Comparison of ENCODE assay signal across 27 cellular contexts in the genomic region with DNA sequence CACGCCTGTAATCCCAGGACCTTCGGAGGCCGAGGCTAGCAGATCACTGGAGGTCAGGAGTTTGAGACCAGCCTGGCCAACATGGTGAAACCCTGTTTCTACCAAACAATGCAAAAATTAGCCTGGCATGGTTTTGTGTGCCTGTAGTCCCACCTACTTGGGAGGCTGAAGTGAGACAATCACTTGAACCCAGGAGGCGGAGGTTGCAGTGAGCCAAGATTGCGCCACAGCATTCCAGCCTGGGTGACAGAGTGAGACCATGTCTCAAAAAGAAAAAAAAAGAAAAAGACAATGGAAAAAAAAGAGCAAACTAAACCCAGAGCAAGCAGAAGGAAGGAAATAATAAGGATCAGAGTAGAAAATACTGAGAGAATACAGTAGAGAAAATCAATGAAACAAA. TPM values are rescaled to one million over a fixed set of nuclear protein-coding genes. Genes with fewer than 3 reads are reported as not detected.
DNase-seq lines count a peak whose midpoint lies in the region; ATAC-seq, FAIRE-seq and TF ChIP-seq lines count a peak whose summit lies in the region.
"Had no signal": no experiment of that assay in that cellular context is flagged by ENCODE, and none has a peak within 500 bp of the region (broad histone marks: within the 10 kb centered on the region; RNA-seq: fewer than 3 reads in every experiment).

No MANE protein-coding gene starts in this region.

- CTCF ChIA-PET in A549 (lab: Yijun Ruan, JAX): interaction anchor here (1.5 kb wide), 1 partner anchor 119 kb away, joined by 3 read pairs; no protein-coding TSS in a partner anchor

- peaks cover 5% of the 10 kb centered on the region for H3K36me3 Mint-ChIP-seq in chondrocyte (ENCODE audit: low read depth)
- H3K36me3 Mint-ChIP-seq in mesothelial cell of epicardium: peaks cover 13% of the 10 kb centered on the region

- peaks cover 5% of the 10 kb centered on the region; the same call in 1 of the 2 replicates for H3K9me2 ChIP-seq in GM23248 (ENCODE audit: insufficient read depth)

- no peak for FAIRE-seq in A549 (lab: Jason Lieb, UNC)
- FAIRE-seq in GM19239 (lab: Jason Lieb, UNC): no peak
- FAIRE-seq in GM12891 (lab: Jason Lieb, UNC): no peak
- FAIRE-seq: GM12892, RCC 7860 had no signal

- no peaks in the 10 kb centered on the region for H3K27me3 Mint-ChIP-seq in chondrocyte (ENCODE audit: low read depth)
- H3K27me3 Mint-ChIP-seq in mesothelial cell of epicardium (ENCODE audit: low read depth): no peaks in the 10 kb centered on the region
- H3K27me3 Mint-ChIP-seq: activated CD4-positive, alpha-beta memory T cell treated with anti-CD3 and anti-CD28 coated beads for 36 hours; CD8-positive, alpha-beta memory T cell had no signal

- H3K4me3 Mint-ChIP-seq in chondrocyte (ENCODE audit: unreplicated experiment): no peak overlapping the region
- no peak overlapping the region for H3K4me3 Mint-ChIP-seq in mesothelial cell of epicardium
- H3K4me3 Mint-ChIP-seq: activated CD4-positive, alpha-beta memory T cell treated with anti-CD3 and anti-CD28 coated beads for 36 hours; WTC11 had no signal

- POLR2A ChIA-PET in A549 (lab: Yijun Ruan, JAX): no interaction called here

- ATAC-seq in A549 (no peak), HG03565 (IDR thresholded peaks at IDR 0.05; ENCODE audit: unreplicated experiment) (no peak), GM19455 (IDR thresholded peaks at IDR 0.05; ENCODE audit: unreplicated experiment) (no peak)
- ATAC-seq: left cardiac atrium, WTC11 had no signal

- H3K9me3 ChIP-seq in A549 (no peaks in the 10 kb centered on the region), GM23248 (ENCODE audit: low read depth) (no peaks in the 10 kb centered on the region)
- H3K9me3 ChIP-seq: neutrophil, SJSA1 had no signal

- H3K4me3 ChIP-seq in A549 (no peak overlapping the region), GM23248 (no peak overlapping the region)
- H3K4me3 ChIP-seq: SJSA1 had no signal

- peak overlapping the region; percentile 44 for H3K9ac ChIP-seq in GM23248

- H3K4me1 Mint-ChIP-seq in chondrocyte (ENCODE audit: low read depth): peaks cover 62% of the 10 kb centered on the region
- peaks cover 14% of the 10 kb centered on the region for H3K4me1 Mint-ChIP-seq in mesothelial cell of epicardium

- peaks cover 8% of the 10 kb centered on the region; the same call in 1 of the 2 replicates for H3K36me3 ChIP-seq in GM23248 (ENCODE audit: low read depth)

- 93% methylated on average over 5 of the region's 5 CpGs for WGBS in A549 (ENCODE audit: missing lambda C conversion rate)
- 83 to 87% methylated on average over 5 of the region's 5 CpGs for WGBS in GM23248 (ENCODE audit: low coverage in 1 of 2, low lambda C conversion rate in 2 of 2, missing lambda C conversion rate in 2 of 2), 2 experiments

- TF ChIP-seq CTCF in A549 (IDR thresholded peaks at IDR 0.05): no peak
- no peak for TF ChIP-seq CTCF in chondrocyte (IDR thresholded peaks at IDR 0.05)
- TF ChIP-seq CTCF in mesothelial cell of epicardium (IDR thresholded peaks at IDR 0.05; ENCODE audit: unreplicated experiment): no peak

- no peaks in the 10 kb centered on the region for H3K27me3 ChIP-seq in GM23248 (replicated peaks; ENCODE audit: insufficient read depth)
- H3K27me3 ChIP-seq: neutrophil, SJSA1 had no signal

- no peak for TF ChIP-seq RAD21 in A549 (conservative IDR thresholded peaks at IDR 0.05 in 1 of 2, IDR thresholded peaks at IDR 0.05 in 1 of 2)

- in situ Hi-C loops in GM23248 (cut with MboI): no loop called here

- H3K4me2 ChIP-seq in A549 (peak overlapping the region; percentile 25; the same call in 2 of the 3 replicates), GM23248 (ENCODE audit: unreplicated experiment) (peak overlapping the region; percentile 65)

- TF ChIP-seq EP300 in A549 (IDR thresholded peaks at IDR 0.05): no peak

- no peaks in the 10 kb centered on the region for H4K20me1 ChIP-seq in GM23248 (ENCODE audit: insufficient read depth)

- H3K27ac Mint-ChIP-seq in chondrocyte (ENCODE audit: unreplicated experiment) (peak overlapping the region; percentile 86), mesothelial cell of epicardium (peak overlapping the region; percentile 77)
- H3K27ac Mint-ChIP-seq: activated CD4-positive, alpha-beta memory T cell treated with anti-CD3 and anti-CD28 coated beads for 36 hours had no signal

- DNase-seq in A549 (ENCODE audit: low read depth in 1 of 2, low spot score in 1 of 2): no peak
- peak; percentile 40 for DNase-seq in GM23248
- DNase-seq in chondrocyte (ENCODE audit: low spot score): no peak
- no peak for DNase-seq in mesothelial cell of epicardium (ENCODE audit: low spot score in 2 of 2, unreplicated experiment in 2 of 2)
- no peak for DNase-seq in GM19239 (ENCODE audit: insufficient read length, low spot score)
- DNase-seq in GM12891 (ENCODE audit: insufficient read length, low spot score): no peak
- DNase-seq: activated CD4-positive, alpha-beta memory T cell treated with anti-CD3 and anti-CD28 coated beads for 36 hours; activated naive CD4-positive, alpha-beta T cell; activated T-cell treated with anti-CD3 and anti-CD28 coated beads for 4 hours; CD8-positive, alpha-beta memory T cell; effector memory CD4-positive, alpha-beta T cell; glutamatergic neuron; Kasumi-1; left cardiac atrium; NCI-H1417; NCI-H2107; NCI-H524; substantia nigra had no signal

- H3K4me1 ChIP-seq in A549 (peaks cover 35% of the 10 kb centered on the region), GM23248 (ENCODE audit: insufficient read depth) (peaks cover 61% of the 10 kb centered on the region)

- H3K27ac ChIP-seq in A549 (no peak overlapping the region), GM23248 (peak overlapping the region; percentile 81)
- H3K27ac ChIP-seq: neutrophil, SJSA1 had no signal

- H2AFZ ChIP-seq in GM23248: no peak overlapping the region

- TF ChIP-seq POLR2A in A549 (IDR thresholded peaks at IDR 0.05; ENCODE audit: low read length) (no peak), GM12891 (IDR thresholded peaks at IDR 0.05; ENCODE audit: low read depth, low read length) (no peak)

- H3K79me2 ChIP-seq in GM23248 (ENCODE audit: insufficient read depth): peaks cover 88% of the 10 kb centered on the region

- H3K9me3 Mint-ChIP-seq in chondrocyte (ENCODE audit: low read depth) (peaks cover 8% of the 10 kb centered on the region), mesothelial cell of epicardium (peaks cover 5% of the 10 kb centered on the region)
- H3K9me3 Mint-ChIP-seq: activated CD4-positive, alpha-beta memory T cell treated with anti-CD3 and anti-CD28 coated beads for 36 hours; CD8-positive, alpha-beta memory T cell had no signal

- peaks cover 51% of the 10 kb centered on the region for H3F3A ChIP-seq in GM23248 (ENCODE audit: insufficient read depth)

TF ChIP-seq in A549, 52 proteins besides CTCF, POLR2A, EP300 and RAD21 (continues in another document):
- no peak for TF ChIP-seq ZFP36 (IDR thresholded peaks at IDR 0.05; ENCODE audit: borderline replicate concordance, partially characterized antibody)

TF ChIP-seq in GM12891, 5 proteins besides CTCF, POLR2A, EP300 and RAD21 (continues in another document):
- no peak for TF ChIP-seq POU2F2 (IDR thresholded peaks at IDR 0.05; ENCODE audit: low read depth, low read length)

RNA-seq across cellular contexts. Expression of a gene that starts 5.4 kb away (rescaled TPM):
- polyA plus RNA-seq in A549 (2011; rRNA removed) (115 and 153 TPM in 2 replicates), A549 (2017; fragmentation: RNase III; extraction: RNeasy Plus Mini Kit Qiagen cat#74134 plus additional on column Dnase treatment) (150 to 151 TPM (median 151 TPM) in 3 replicates), GM23248 (2016; fragmentation: Nextera tagmentation; extraction: Ambion mirVana) (152 and 162 TPM in 2 replicates)
- polyA plus RNA-seq in A549 (2012; cell fraction: cytosol; rRNA removed): 55.8 and 84.0 TPM in 2 replicates
- 20.0 and 40.9 TPM in 2 replicates for polyA plus RNA-seq in A549 (2012; cell fraction: nucleus; rRNA removed)
- polyA minus RNA-seq in A549 (2011; rRNA and poly(A)+ RNA removed): 26.9 and 35.6 TPM in 2 replicates
- total RNA-seq in GM23248 (2014; rRNA removed; shearing (Covaris generic)): 69.1 and 74.5 TPM in 2 replicates
- total RNA-seq in chondrocyte (46.9 to 52.8 TPM (median 48.7 TPM) in 3 replicates), mesothelial cell of epicardium (43.5 to 45.8 TPM (median 45.1 TPM) in 3 replicates)
- 60.3 TPM for polyA plus RNA-seq in GM12891 (2012; ENCODE audit: low read depth, missing spikeins)

RNA-seq across cellular contexts. Expression of a gene that starts 22.9 kb away (rescaled TPM):
- 876 and 1,354 TPM in 2 replicates for polyA plus RNA-seq in A549 (2011; rRNA removed)
- polyA plus RNA-seq in A549 (2012; cell fraction: cytosol; rRNA removed): 542 and 601 TPM in 2 replicates
- 223 and 234 TPM in 2 replicates for polyA plus RNA-seq in A549 (2012; cell fraction: nucleus; rRNA removed)
- 302 to 394 TPM (median 382 TPM) in 3 replicates for polyA plus RNA-seq in A549 (2017; fragmentation: RNase III; extraction: RNeasy Plus Mini Kit Qiagen cat#74134 plus additional on column Dnase treatment)
- polyA minus RNA-seq in A549 (2011; rRNA and poly(A)+ RNA removed): 405 and 632 TPM in 2 replicates
- total RNA-seq in GM23248 (2014; rRNA removed; shearing (Covaris generic)): not detected in 2 replicates
- not detected in 2 replicates for polyA plus RNA-seq in GM23248 (2016; fragmentation: Nextera tagmentation; extraction: Ambion mirVana)
- not detected in 3 replicates for total RNA-seq in chondrocyte
- total RNA-seq in mesothelial cell of epicardium: 0.58 to 0.63 TPM (median 0.61 TPM) in 3 replicates
- polyA plus RNA-seq in GM12891 (2012; ENCODE audit: low read depth, missing spikeins): not detected
- total RNA-seq: activated CD4-positive, alpha-beta memory T cell treated with anti-CD3 and anti-CD28 coated beads for 36 hours; CD8-positive, alpha-beta memory T cell; H4; left cardiac atrium; SJSA1; T-helper 2 cell treated with Interferon-gamma antibody and Interleukin-4, amounts not matched to agents 100 ng/mL and 5 ng/mL, for 36 hours had no signal
- polyA plus RNA-seq: CD8-positive, alpha-beta memory T cell had no signal

RNA-seq across cellular contexts. Expression of a gene that starts 39.9 kb away (rescaled TPM):
- polyA plus RNA-seq in A549 (2011; rRNA removed) (0.24 and 0.27 TPM in 2 replicates), A549 (2017; fragmentation: RNase III; extraction: RNeasy Plus Mini Kit Qiagen cat#74134 plus additional on column Dnase treatment) (1.4 to 2.1 TPM (median 1.9 TPM) in 3 replicates), GM23248 (2016; fragmentation: Nextera tagmentation; extraction: Ambion mirVana) (0.06 TPM in 1 of 2 replicates, not detected in the other)
- 0.26 and 0.33 TPM in 2 replicates for polyA plus RNA-seq in A549 (2012; cell fraction: cytosol; rRNA removed)
- polyA plus RNA-seq in A549 (2012; cell fraction: nucleus; rRNA removed): 0.70 and 0.91 TPM in 2 replicates
- 0.17 and 1.2 TPM in 2 replicates for polyA minus RNA-seq in A549 (2011; rRNA and poly(A)+ RNA removed)
- total RNA-seq in GM23248 (2014; rRNA removed; shearing (Covaris generic)): 0.11 and 0.51 TPM in 2 replicates
- total RNA-seq in chondrocyte (1.5 to 7.2 TPM (median 6.6 TPM) in 3 replicates), mesothelial cell of epicardium (8.1 to 9.0 TPM (median 8.9 TPM) in 3 replicates)
- polyA plus RNA-seq in GM12891 (2012; ENCODE audit: low read depth, missing spikeins): 0.09 TPM
- total RNA-seq: T-helper 2 cell treated with Interferon-gamma antibody and Interleukin-4, amounts not matched to agents 100 ng/mL and 5 ng/mL, for 36 hours had no signal

RNA-seq across cellular contexts. Expression of a gene that starts 52.5 kb away (rescaled TPM):
- polyA plus RNA-seq in A549 (2011; rRNA removed) (32.2 and 33.1 TPM in 2 replicates), A549 (2017; fragmentation: RNase III; extraction: RNeasy Plus Mini Kit Qiagen cat#74134 plus additional on column Dnase treatment) (27.1 to 35.1 TPM (median 31.6 TPM) in 3 replicates), GM23248 (2016; fragmentation: Nextera tagmentation; extraction: Ambion mirVana) (2.0 and 2.8 TPM in 2 replicates)
- polyA plus RNA-seq in A549 (2012; cell fraction: cytosol; rRNA removed): 17.8 and 22.4 TPM in 2 replicates
- 37.9 and 39.8 TPM in 2 replicates for polyA plus RNA-seq in A549 (2012; cell fraction: nucleus; rRNA removed)
- 22.3 and 25.9 TPM in 2 replicates for polyA minus RNA-seq in A549 (2011; rRNA and poly(A)+ RNA removed)
- total RNA-seq in GM23248 (2014; rRNA removed; shearing (Covaris generic)): 3.5 and 4.3 TPM in 2 replicates
- total RNA-seq in chondrocyte (60.9 to 98.4 TPM (median 92.3 TPM) in 3 replicates), mesothelial cell of epicardium (23.1 to 25.0 TPM (median 24.5 TPM) in 3 replicates)
- polyA plus RNA-seq in GM12891 (2012; ENCODE audit: low read depth, missing spikeins): 6.7 TPM
